In the genomic region with DNA sequence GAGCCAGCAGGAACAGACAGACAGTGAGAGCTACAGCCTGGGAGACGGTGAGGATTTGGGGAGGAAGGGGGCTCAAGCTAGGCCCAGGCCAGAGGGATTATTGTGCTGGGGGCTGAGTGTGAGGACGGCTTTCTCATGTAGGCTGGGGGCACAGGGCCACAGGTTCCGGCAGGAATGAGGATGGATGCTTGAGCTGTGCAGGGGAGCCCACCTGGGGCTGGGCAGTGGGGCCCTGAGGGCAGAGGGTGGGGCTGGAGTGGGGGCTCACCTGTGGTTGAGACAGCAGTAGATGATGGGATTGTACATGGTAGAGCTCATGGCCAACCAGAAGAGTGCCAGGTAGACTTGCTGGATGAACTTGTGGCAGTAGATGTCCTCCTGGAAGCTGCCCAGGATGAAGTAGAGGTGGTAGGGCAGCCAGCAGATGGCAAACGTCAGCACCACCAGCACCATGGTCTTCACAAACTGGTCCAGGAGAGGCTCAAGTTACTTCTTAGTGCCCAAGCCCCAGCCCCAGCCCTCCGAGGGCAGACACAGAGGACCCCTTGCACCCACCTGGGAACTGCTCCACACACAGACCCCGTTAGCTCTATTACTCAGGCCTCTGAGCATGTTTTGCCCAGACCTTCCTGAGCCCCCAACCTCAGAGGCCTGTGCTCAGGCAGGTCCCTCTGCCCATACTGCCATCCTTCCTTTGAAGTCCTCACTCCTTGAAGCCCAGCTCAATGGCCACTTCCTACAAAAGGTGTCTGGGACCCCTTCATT, we compare ENCODE assay signal across 11 cellular contexts. TPM values are rescaled to one million over a fixed set of nuclear protein-coding genes. Genes with fewer than 3 reads are reported as not detected.
DNase-seq lines count a peak whose midpoint lies in the region; ATAC-seq and TF ChIP-seq lines count a peak whose summit lies in the region.
"Had no signal": no experiment of that assay in that cellular context is flagged by ENCODE, and none has a peak within 500 bp of the region (broad histone marks: within the 10 kb centered on the region; RNA-seq: fewer than 3 reads in every experiment).

No MANE protein-coding gene starts in this region.

- no peaks in the 10 kb centered on the region for H3K27me3 Mint-ChIP-seq in activated CD8-positive, alpha-beta T cell treated with anti-CD3 and anti-CD28 coated beads for 36 hours
- no peaks in the 10 kb centered on the region for H3K27me3 Mint-ChIP-seq in stimulated activated memory B cell treated with anti-CD40 and anti-IgM and Interleukin-4, amounts not matched to agents 10 μg/mL and 1 μg/mL and 100 μg/mL, for 72 hours

- H3K4me1 ChIP-seq in left ventricle myocardium inferior: peaks cover 69% of the 10 kb centered on the region

- peaks cover 9% of the 10 kb centered on the region for H3K36me3 ChIP-seq in left ventricle myocardium inferior

- POLR2A ChIA-PET in activated CD8-positive, alpha-beta T cell treated with anti-CD3 and anti-CD28 coated beads for 36 hours (lab: Charles Lee): interaction anchor here (0.9 to 1.7 kb wide), 5 partner anchors 9 to 130 kb away, joined by 3 to 7 read pairs (median 4); no protein-coding TSS in a partner anchor

- CTCF ChIA-PET in activated CD8-positive, alpha-beta T cell treated with anti-CD3 and anti-CD28 coated beads for 36 hours (lab: Charles Lee): interaction anchor here (1.1 to 4.3 kb wide), 18 partner anchors 9 to 231 kb away, joined by 3 to 37 read pairs (median 8); no protein-coding TSS in a partner anchor

- peak; percentile 25 for TF ChIP-seq CTCF in activated CD8-positive, alpha-beta T cell treated with anti-CD3 and anti-CD28 coated beads for 36 hours (IDR thresholded peaks at IDR 0.05)
- no peak for TF ChIP-seq CTCF in left ventricle myocardium inferior (IDR thresholded peaks at IDR 0.05; ENCODE audit: borderline replicate concordance)
- TF ChIP-seq CTCF in GM20000 (IDR thresholded peaks at IDR 0.05; ENCODE audit: extremely low read depth, missing control alignments): no peak

- no peak overlapping the region for H3K4me3 Mint-ChIP-seq in activated CD8-positive, alpha-beta T cell treated with anti-CD3 and anti-CD28 coated beads for 36 hours
- no peak overlapping the region for H3K4me3 Mint-ChIP-seq in stimulated activated memory B cell treated with anti-CD40 and anti-IgM and Interleukin-4, amounts not matched to agents 10 μg/mL and 1 μg/mL and 100 μg/mL, for 72 hours

- H3K27me3 ChIP-seq in left ventricle myocardium inferior (ENCODE audit: low read depth): no peaks in the 10 kb centered on the region

- peaks cover 13% of the 10 kb centered on the region for H3K36me3 Mint-ChIP-seq in activated CD8-positive, alpha-beta T cell treated with anti-CD3 and anti-CD28 coated beads for 36 hours (ENCODE audit: low read depth)
- H3K36me3 Mint-ChIP-seq in stimulated activated memory B cell treated with anti-CD40 and anti-IgM and Interleukin-4, amounts not matched to agents 10 μg/mL and 1 μg/mL and 100 μg/mL, for 72 hours: peaks cover 24% of the 10 kb centered on the region

- H3K4me3 ChIP-seq in left ventricle myocardium inferior: peak overlapping the region; percentile 62

- no peaks in the 10 kb centered on the region for H3K9me3 ChIP-seq in left ventricle myocardium inferior (replicated peaks)

- DNase-seq in NCI-H82 (lab: John Stamatoyannopoulos, UW) (peak; percentile 7), NCI-H82 treated with DMSO at 0.1 percent for 48 hours (lab: John Stamatoyannopoulos, UW; ENCODE audit: unreplicated experiment) (no peak), left ventricle myocardium inferior (no peak), activated gamma-delta T cell (lab: John Stamatoyannopoulos, UW) (no peak), GM20000 (ENCODE audit: low spot score) (no peak)
- DNase-seq in activated CD8-positive, alpha-beta T cell treated with anti-CD3 and anti-CD28 coated beads for 36 hours: no peak
- no peak for DNase-seq in central memory CD4-positive, alpha-beta T cell
- DNase-seq: stimulated activated CD4-positive, alpha-beta T cell treated with anti-CD3 and anti-CD28 coated beads, Interleukin-2, amount 100 ng/mL, for 48 hours had no signal

- H3K27ac ChIP-seq in left ventricle myocardium inferior (replicated peaks): peak overlapping the region; percentile 92

- peaks cover 22% of the 10 kb centered on the region for H3K4me1 Mint-ChIP-seq in activated CD8-positive, alpha-beta T cell treated with anti-CD3 and anti-CD28 coated beads for 36 hours (ENCODE audit: low read depth)
- H3K4me1 Mint-ChIP-seq in stimulated activated memory B cell treated with anti-CD40 and anti-IgM and Interleukin-4, amounts not matched to agents 10 μg/mL and 1 μg/mL and 100 μg/mL, for 72 hours: peaks cover 44% of the 10 kb centered on the region

- ATAC-seq in activated CD8-positive, alpha-beta T cell treated with anti-CD3 and anti-CD28 coated beads for 36 hours: no peak
- no peak for ATAC-seq in stimulated activated memory B cell treated with anti-CD40 and anti-IgM and Interleukin-4, amounts not matched to agents 10 μg/mL and 1 μg/mL and 100 μg/mL, for 72 hours
- ATAC-seq: activated naive CD4-positive, alpha-beta T cell treated with anti-CD3 and anti-CD28 coated beads, Interleukin-2, amount 50 U/mL, for 72 hours had no signal

- peak overlapping the region; percentile 61 for H3K27ac Mint-ChIP-seq in activated CD8-positive, alpha-beta T cell treated with anti-CD3 and anti-CD28 coated beads for 36 hours
- H3K27ac Mint-ChIP-seq in stimulated activated memory B cell treated with anti-CD40 and anti-IgM and Interleukin-4, amounts not matched to agents 10 μg/mL and 1 μg/mL and 100 μg/mL, for 72 hours: peak overlapping the region; percentile 88

- intact Hi-C loops in activated CD8-positive, alpha-beta T cell treated with anti-CD3 and anti-CD28 coated beads for 36 hours (cut with micrococcal nuclease): loop anchor here (5.0 kb wide), 1 partner anchor 100 kb away; no protein-coding TSS in a partner anchor
- intact Hi-C loops in left ventricle myocardium inferior (cut with micrococcal nuclease): no loop called here

- no peaks in the 10 kb centered on the region for H3K9me3 Mint-ChIP-seq in activated CD8-positive, alpha-beta T cell treated with anti-CD3 and anti-CD28 coated beads for 36 hours
- no peaks in the 10 kb centered on the region for H3K9me3 Mint-ChIP-seq in stimulated activated memory B cell treated with anti-CD40 and anti-IgM and Interleukin-4, amounts not matched to agents 10 μg/mL and 1 μg/mL and 100 μg/mL, for 72 hours
- H3K9me3 Mint-ChIP-seq: activated naive CD4-positive, alpha-beta T cell treated with anti-CD3 and anti-CD28 coated beads, Interleukin-2, amount 50 U/mL, for 72 hours had no signal

RNA-seq across cellular contexts. Expression of a gene that starts 9.7 kb away (rescaled TPM):
- total RNA-seq in activated CD8-positive, alpha-beta T cell treated with anti-CD3 and anti-CD28 coated beads for 36 hours: not detected
- not detected for total RNA-seq in left ventricle myocardium inferior
- total RNA-seq: A172 had no signal

RNA-seq across cellular contexts. Expression of a gene that starts 44.3 kb away (rescaled TPM):
- 1 to 10 TPM in 1 of 2 experiments, under 1 TPM in 1; 0.58 to 1.2 TPM for total RNA-seq in activated CD8-positive, alpha-beta T cell treated with anti-CD3 and anti-CD28 coated beads for 36 hours
- total RNA-seq in left ventricle myocardium inferior: 6.8 TPM
